Comparison of ENCODE assay signal across 8 cellular contexts in the genomic region with DNA sequence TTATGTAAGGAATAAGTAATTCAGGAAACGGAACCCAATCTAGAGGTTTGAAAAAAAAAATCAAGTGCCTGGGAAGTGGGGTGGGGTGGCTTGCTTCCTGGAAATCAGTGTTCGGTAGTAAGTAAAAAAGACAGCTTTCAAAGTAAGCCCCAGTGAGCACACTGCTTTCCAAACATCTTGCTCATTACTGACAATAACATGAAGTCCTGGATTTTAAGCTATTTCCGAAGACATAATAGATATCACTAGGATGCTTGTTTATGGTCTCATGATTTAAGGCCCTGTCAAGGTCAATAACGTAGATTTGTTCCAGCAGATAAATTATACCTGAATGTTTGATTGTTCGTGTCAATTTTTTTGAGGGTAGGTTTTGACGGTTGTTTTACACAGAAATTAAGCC. TPM values are rescaled to one million over a fixed set of nuclear protein-coding genes. Genes with fewer than 3 reads are reported as not detected.
DNase-seq lines count a peak whose midpoint lies in the region; ATAC-seq and TF ChIP-seq lines count a peak whose summit lies in the region.

No MANE protein-coding gene starts in this region.

- CTCF ChIA-PET in activated CD8-positive, alpha-beta T cell treated with anti-CD3 and anti-CD28 coated beads, Interleukin-2, amount 10 ng/mL, durations not matched to agents 7 days and 5 days (lab: Charles Lee) = interaction anchor here (0.7 to 5.3 kb wide), 12 partner anchors 10 to 109 kb away, joined by 3 to 57 read pairs (median 5); a partner anchor contains a TSS

- H3K4me1 Mint-ChIP-seq in activated CD8-positive, alpha-beta T cell treated with anti-CD3 and anti-CD28 coated beads, Interleukin-2, amount 10 ng/mL, durations not matched to agents 7 days and 5 days (ENCODE audit: low read depth) = peaks cover 77% of the 10 kb centered on the region

- peak overlapping the region; percentile 98 for H3K4me3 Mint-ChIP-seq in activated CD8-positive, alpha-beta T cell treated with anti-CD3 and anti-CD28 coated beads, Interleukin-2, amount 10 ng/mL, durations not matched to agents 7 days and 5 days

- TF ChIP-seq CTCF in GM10266 (IDR thresholded peaks at IDR 0.05; ENCODE audit: control insufficient read depth, insufficient read depth, low read depth, missing control alignments) = no peak

- H3K27me3 Mint-ChIP-seq in activated CD8-positive, alpha-beta T cell treated with anti-CD3 and anti-CD28 coated beads, Interleukin-2, amount 10 ng/mL, durations not matched to agents 7 days and 5 days (ENCODE audit: low read depth) = no peaks in the 10 kb centered on the region

- peak overlapping the region; percentile 86; the same call in 1 of the 2 replicates for H3K9ac ChIP-seq in iPS-20b (ENCODE audit: low read depth, low read length)

- no peaks in the 10 kb centered on the region for H3K36me3 ChIP-seq in iPS-20b (ENCODE audit: insufficient read depth, low read depth, low read length)

- H3K27ac ChIP-seq in iPS-20b (ENCODE audit: low read length) = no peak overlapping the region
- H3K27ac ChIP-seq in substantia nigra (ENCODE audit: low read depth, low read length, poor library complexity, severe bottlenecking) = peak overlapping the region; percentile 66

- H3K27ac Mint-ChIP-seq in activated CD8-positive, alpha-beta T cell treated with anti-CD3 and anti-CD28 coated beads, Interleukin-2, amount 10 ng/mL, durations not matched to agents 7 days and 5 days = peak overlapping the region; percentile 98

- ATAC-seq in activated CD8-positive, alpha-beta T cell treated with anti-CD3 and anti-CD28 coated beads, Interleukin-2, amount 10 ng/mL, durations not matched to agents 7 days and 5 days = no peak

- H3K9me3 ChIP-seq in iPS-20b (ENCODE audit: insufficient read depth, low read depth, low read length) = no peaks in the 10 kb centered on the region

- H3K9me3 Mint-ChIP-seq in activated CD8-positive, alpha-beta T cell treated with anti-CD3 and anti-CD28 coated beads, Interleukin-2, amount 10 ng/mL, durations not matched to agents 7 days and 5 days (ENCODE audit: insufficient read depth) = peaks cover 6% of the 10 kb centered on the region

- peaks cover 8% of the 10 kb centered on the region; the same call in 1 of the 2 replicates for H3K4me1 ChIP-seq in iPS-20b (ENCODE audit: insufficient read depth, low read length)

- H3K4me3 ChIP-seq in iPS-20b (ENCODE audit: low read length) = peak overlapping the region; percentile 91

- peaks cover 23% of the 10 kb centered on the region for H3K27me3 ChIP-seq in iPS-20b (ENCODE audit: insufficient read depth, low read length)

- POLR2A ChIA-PET in activated CD8-positive, alpha-beta T cell treated with anti-CD3 and anti-CD28 coated beads, Interleukin-2, amount 10 ng/mL, durations not matched to agents 7 days and 5 days (lab: Charles Lee) = interaction anchor here (0.6 to 2.7 kb wide), 8 partner anchors 16 to 447 kb away, joined by 3 to 24 read pairs (median 4); a partner anchor contains a TSS

- peak; percentile 1 for DNase-seq in NCI-H146 (lab: John Stamatoyannopoulos, UW)
- DNase-seq in NCI-H146 treated with DMSO at 0.1 percent for 48 hours (lab: John Stamatoyannopoulos, UW; ENCODE audit: unreplicated experiment) = no peak
- no peak for DNase-seq in activated CD8-positive, alpha-beta T cell treated with anti-CD3 and anti-CD28 coated beads, Interleukin-2, amount 10 ng/mL, durations not matched to agents 7 days and 5 days
- no peak for DNase-seq in substantia nigra (lab: John Stamatoyannopoulos, UW)
- no peak for DNase-seq in activated gamma-delta T cell (lab: John Stamatoyannopoulos, UW)
- no peak for DNase-seq in GM10266 (ENCODE audit: extremely low spot score)
- no peak for DNase-seq in NCI-H1436 (lab: John Stamatoyannopoulos, UW)

- H3K36me3 Mint-ChIP-seq in activated CD8-positive, alpha-beta T cell treated with anti-CD3 and anti-CD28 coated beads, Interleukin-2, amount 10 ng/mL, durations not matched to agents 7 days and 5 days (ENCODE audit: low read depth) = peaks cover 58% of the 10 kb centered on the region

RNA-seq across cellular contexts. Expression of a gene that starts 1.3 kb away (rescaled TPM):
- 10 to 100 TPM; 67.6 TPM for total RNA-seq in activated CD8-positive, alpha-beta T cell treated with anti-CD3 and anti-CD28 coated beads, Interleukin-2, amount 10 ng/mL, durations not matched to agents 7 days and 5 days

RNA-seq across cellular contexts. Expression of a gene that starts 29.7 kb away (rescaled TPM):
- total RNA-seq in activated CD8-positive, alpha-beta T cell treated with anti-CD3 and anti-CD28 coated beads, Interleukin-2, amount 10 ng/mL, durations not matched to agents 7 days and 5 days = under 1 TPM in 1 of 2 experiments, not detected in 1; 0.45 TPM
